9 cellular contexts compared by ENCODE assay signal in the genomic region with DNA sequence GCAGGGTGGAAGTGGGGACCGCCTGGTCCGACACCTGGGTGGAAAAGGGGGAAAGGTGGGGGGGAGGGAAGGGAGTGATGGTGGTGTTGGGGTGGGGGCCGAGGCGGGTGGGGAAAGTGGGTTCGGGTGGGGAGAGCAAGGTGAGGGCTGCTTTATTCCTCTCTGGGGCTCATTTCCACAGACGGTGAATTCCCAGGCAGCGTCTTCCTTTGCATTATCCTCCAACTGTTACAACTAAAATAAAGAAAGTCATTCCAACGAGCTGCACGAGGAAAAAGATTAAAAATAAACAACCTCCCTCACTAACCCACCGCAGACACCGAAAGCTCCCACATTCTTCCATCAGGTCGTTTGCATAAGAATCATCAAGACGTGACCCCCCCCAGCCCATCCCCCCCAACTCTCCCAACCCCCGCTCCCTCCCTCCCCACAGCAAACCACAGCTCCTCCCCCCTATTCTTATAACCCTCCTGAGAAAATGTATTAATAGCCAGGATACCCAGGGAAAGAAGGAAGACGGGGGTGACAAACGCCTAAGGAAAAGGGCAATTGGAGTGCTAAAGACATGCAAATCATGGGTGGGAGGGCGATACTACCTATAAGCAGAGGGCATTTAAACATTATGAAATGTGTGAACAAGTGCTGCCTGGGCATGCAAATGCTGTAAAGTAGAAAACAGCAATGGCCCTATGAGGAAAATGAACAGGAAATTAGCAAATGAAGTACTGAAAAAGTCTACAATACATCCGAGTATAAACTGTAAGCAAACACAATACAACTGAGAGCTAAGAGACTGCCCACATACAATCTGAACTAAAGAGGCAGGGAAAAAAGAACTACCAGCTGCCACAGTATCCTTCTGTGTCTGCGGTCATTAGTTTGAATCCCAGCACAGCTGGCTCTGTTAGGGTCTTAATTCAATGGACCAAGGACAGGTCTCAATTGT. TPM values are rescaled to one million over a fixed set of nuclear protein-coding genes. Genes with fewer than 3 reads are reported as not detected.
DNase-seq lines count a peak whose midpoint lies in the region; ATAC-seq and TF ChIP-seq lines count a peak whose summit lies in the region.
"Had no signal": no experiment of that assay in that cellular context is flagged by ENCODE, and none has a peak within 500 bp of the region (broad histone marks: within the 10 kb centered on the region; RNA-seq: fewer than 3 reads in every experiment).

No MANE protein-coding gene starts in this region.

- intact Hi-C loops in esophagus squamous epithelium (cut with DNase I) = no loop called here
- intact Hi-C loops in ovary (cut with DNase I) = no loop called here

- peak; percentile 45 for DNase-seq in DMS153 treated with DMSO at 0.1 percent for 48 hours (lab: John Stamatoyannopoulos, UW; ENCODE audit: unreplicated experiment)
- DNase-seq in GM19238 (ENCODE audit: insufficient read length, low spot score) = peak; percentile 23
- DNase-seq in SK-MEL-5 (ENCODE audit: low read depth, low spot score) = peak; percentile 15
- DNase-seq in esophagus squamous epithelium (lab: John Stamatoyannopoulos, UW) = no peak
- peak in 2 of 5 donors; percentile 22 to 30 for DNase-seq in ovary
- DNase-seq in activated CD4-positive, CD25-positive, alpha-beta regulatory T cell treated with anti-CD3 and anti-CD28 coated beads, Interleukin-2, amount 50 U/mL, for 72 hours = no peak

- no peak for TF ChIP-seq POLR2A in esophagus squamous epithelium (IDR thresholded peaks at IDR 0.05)
- TF ChIP-seq POLR2A in ovary (IDR thresholded peaks at IDR 0.05) = no peak

- H3K27ac ChIP-seq in esophagus squamous epithelium = peak overlapping the region in 3 of 4 donors; percentile 51 to 82 (median 73)
- peak overlapping the region; percentile 58 to 60 for H3K27ac ChIP-seq in ovary

- H3K4me1 ChIP-seq in esophagus squamous epithelium (peaks cover 0 to 45% (median 14%) of the 10 kb centered on the region in 3 donors), ovary (ENCODE audit: insufficient read depth) (no peaks in the 10 kb centered on the region)

- TF ChIP-seq CTCF in esophagus squamous epithelium (IDR thresholded peaks at IDR 0.05) = no peak
- no peak for TF ChIP-seq CTCF in ovary (IDR thresholded peaks at IDR 0.05)

- TF ChIP-seq EP300 in ovary (IDR thresholded peaks at IDR 0.05) = no peak

- H3K9me3 ChIP-seq in esophagus squamous epithelium (no peaks in the 10 kb centered on the region), ovary (no peaks in the 10 kb centered on the region)

- H3K27me3 ChIP-seq in esophagus squamous epithelium (peaks cover 0 to 40% (median 0%) of the 10 kb centered on the region in 4 donors), ovary (no peaks in the 10 kb centered on the region)

- no peaks in the 10 kb centered on the region for H3K36me3 ChIP-seq in esophagus squamous epithelium
- H3K36me3 ChIP-seq in ovary = no peaks in the 10 kb centered on the region

- 6 to 8% methylated on average over 16 of the region's 19 CpGs for WGBS in esophagus squamous epithelium, 2 donors
- WGBS in ovary, 3 donors = 4 to 6% (median 5%) methylated on average over 19 of the region's 19 CpGs

- ATAC-seq in HG03196 (IDR thresholded peaks at IDR 0.05; ENCODE audit: unreplicated experiment) = peak; percentile 29
- no peak for ATAC-seq in esophagus mucosa

- in situ Hi-C loops in SK-MEL-5 (cut with HindIII; ENCODE audit: low pct_unique_long_range_greater_than_20kb, low sequenced_read_pairs) = no loop called here

- H3K4me3 ChIP-seq in esophagus squamous epithelium (peak overlapping the region; percentile 33 to 71 (median 58)), ovary (peak overlapping the region; percentile 69)

RNA-seq across cellular contexts. Expression of a gene that starts 2.6 kb away (rescaled TPM):
- total RNA-seq in SK-MEL-5 (2014; rRNA removed; shearing (Covaris generic)) = 1.7 and 1.8 TPM in 2 replicates
- polyA plus RNA-seq in SK-MEL-5 (2015; cell fraction: cytosol; rRNA removed) = 1.1 and 2.1 TPM in 2 replicates
- polyA plus RNA-seq in SK-MEL-5 (2015; cell fraction: nucleus; rRNA removed) = 2.5 and 2.8 TPM in 2 replicates
- total RNA-seq in esophagus squamous epithelium = under 1 TPM in 1 of 4 donors, not detected in 3; 0.19 TPM
- 10 to 100 TPM in 1 of 7 donors, 1 to 10 TPM in 6; 1.3 to 10.6 (median 2.3) TPM for total RNA-seq in ovary
- 1 to 10 TPM; 2.1 to 2.4 TPM for polyA plus RNA-seq in ovary
- 0.12 TPM for total RNA-seq in esophagus mucosa
- total RNA-seq: activated CD8-positive, alpha-beta memory T cell treated with anti-CD3 and anti-CD28 coated beads for 36 hours had no signal

Comparison
In these comparisons a context has a peak if more than half of its experiments do, and no peak if none do; other contexts are left out.
1. DNase-seq: peak in DMS153 treated with DMSO at 0.1 percent for 48 hours (single experiment), GM19238 (single experiment) and SK-MEL-5 (single experiment); none in esophagus squamous epithelium (single experiment) and activated CD4-positive, CD25-positive, alpha-beta regulatory T cell treated with anti-CD3 and anti-CD28 coated beads, Interleukin-2, amount 50 U/mL, for 72 hours (single experiment).